3 cellular contexts compared by ENCODE assay signal in the genomic region with DNA sequence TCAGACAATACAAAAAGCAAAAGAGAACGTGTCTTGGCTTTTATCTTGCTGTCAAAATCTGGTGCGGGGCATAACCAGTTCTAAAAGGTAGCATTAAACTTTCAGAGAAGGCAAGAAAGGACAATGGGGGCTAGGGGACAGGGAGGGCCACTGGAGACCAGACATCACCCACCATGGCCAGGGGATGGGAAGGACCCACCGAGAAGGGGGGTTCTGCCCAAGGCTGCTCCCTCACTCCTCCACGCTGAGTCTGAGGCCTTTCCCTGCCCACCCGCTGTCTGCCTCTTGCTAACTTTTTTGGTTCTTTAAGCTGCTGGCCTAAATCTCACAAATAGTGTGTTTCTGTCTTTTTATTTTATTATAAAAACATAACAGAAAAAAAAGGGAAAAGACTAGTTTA.
"Had no signal": no experiment of that assay in that cellular context is flagged by ENCODE, and none has a peak within 500 bp of the region (broad histone marks: within the 10 kb centered on the region; RNA-seq: fewer than 3 reads in every experiment).

No MANE protein-coding gene starts in this region.

- DNase-seq: GDM1, GF-D8 had no signal

- H3K4me3 ChIP-seq: GM12878 had no signal
